ENCODE assay signal across 8 cellular contexts in the genomic region with DNA sequence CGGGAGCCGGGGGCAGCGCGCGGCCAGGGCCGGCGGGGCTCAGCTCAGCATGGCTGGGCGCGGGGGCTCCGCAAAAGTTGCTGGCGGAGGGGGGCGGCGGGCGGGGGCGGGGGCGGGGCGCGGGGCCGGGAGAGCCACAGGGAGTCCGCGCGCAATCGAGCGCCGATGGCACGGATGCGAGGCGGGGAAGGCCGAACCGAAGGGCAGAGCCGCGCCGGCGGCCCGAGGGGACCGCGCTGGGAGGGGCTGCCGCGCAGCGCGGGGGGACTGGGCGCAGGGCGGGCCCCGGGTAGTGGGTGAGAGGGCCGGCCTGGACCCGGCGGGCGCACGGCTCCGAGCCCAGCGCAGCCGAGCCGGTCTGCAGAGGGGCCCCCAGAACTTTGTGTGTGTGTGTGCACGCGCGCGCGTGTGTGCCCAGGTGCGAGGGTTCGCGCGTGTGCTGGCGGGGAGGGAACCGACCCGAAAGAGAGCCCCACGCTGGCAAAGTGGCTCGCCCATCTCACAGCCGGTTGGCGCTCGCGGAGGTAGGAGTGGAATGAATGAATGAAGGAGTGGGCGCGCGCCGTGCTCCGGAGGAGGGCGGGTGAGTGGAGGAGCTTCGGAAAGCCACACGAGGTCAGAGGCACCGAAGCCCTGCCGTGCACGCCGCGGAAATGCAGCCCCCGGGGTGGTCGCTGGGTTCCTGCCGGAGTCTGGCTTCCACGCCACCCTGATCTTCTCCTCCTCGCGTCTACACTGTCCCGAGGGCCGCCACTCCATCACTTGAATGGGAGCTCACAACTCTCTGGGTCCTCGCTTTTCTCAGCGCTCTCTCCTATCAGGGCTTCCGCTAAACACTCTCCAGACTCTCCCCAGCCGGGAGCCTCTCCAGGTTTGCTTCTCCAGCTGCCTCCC. TPM values are rescaled to one million over a fixed set of nuclear protein-coding genes. Genes with fewer than 3 reads are reported as not detected.
A peak's percentile ranks its signal among the peaks of the same experiment; 100 is the strongest.
DNase-seq lines count a peak whose midpoint lies in the region; ATAC-seq and TF ChIP-seq lines count a peak whose summit lies in the region.

HIPK2 (minus strand) TSS at position 51 of the 894 bp plus-strand sequence. CDS start 375 bp downstream, outside the sequence.

- POLR2A ChIA-PET in activated CD8-positive, alpha-beta memory T cell treated with anti-CD3 and anti-CD28 coated beads for 36 hours (lab: Charles Lee): interaction anchor here (0.6 kb wide), 1 partner anchor 108 kb away, joined by 3 read pairs; no protein-coding TSS in a partner anchor

- H3K36me3 Mint-ChIP-seq in effector memory CD8-positive, alpha-beta T cell (ENCODE audit: insufficient read depth): peaks cover 4% of the 10 kb centered on the region
- H3K36me3 Mint-ChIP-seq in memory B cell: no peaks in the 10 kb centered on the region

- H3K4me1 Mint-ChIP-seq in effector memory CD8-positive, alpha-beta T cell (ENCODE audit: low read depth in 2 of 2): peaks cover 27 to 36% of the 10 kb centered on the region in 2 donors
- peaks cover 31% of the 10 kb centered on the region for H3K4me1 Mint-ChIP-seq in memory B cell

- peaks cover 14 to 23% of the 10 kb centered on the region in 2 donors for H3K27me3 Mint-ChIP-seq in effector memory CD8-positive, alpha-beta T cell
- H3K27me3 Mint-ChIP-seq in memory B cell: peaks cover 8% of the 10 kb centered on the region

- peak within 1 kb of the TSS; percentile 98 for H3K27ac Mint-ChIP-seq in effector memory CD8-positive, alpha-beta T cell
- peak within 1 kb of the TSS; percentile 97 for H3K27ac Mint-ChIP-seq in memory B cell

- peak within 1 kb of the TSS; percentile 93 for H3K4me3 ChIP-seq in AG09309 (ENCODE audit: control insufficient read depth, low read depth, low read length)

- CTCF ChIA-PET in activated CD8-positive, alpha-beta memory T cell treated with anti-CD3 and anti-CD28 coated beads for 36 hours (lab: Charles Lee): interaction anchor here (1.2 to 2.2 kb wide), 2 partner anchors 10 to 132 kb away, joined by 4 to 10 read pairs; no protein-coding TSS in a partner anchor

- DNase-seq in AG09309 (ENCODE audit: low read depth) (no peak), NCI-H748 treated with DMSO at 0.1 percent for 48 hours (lab: John Stamatoyannopoulos, UW) (peak; percentile 28), memory B cell (ENCODE audit: low spot score in 2 of 2) (peak; percentile 59 to 76)
- peak; percentile 56 to 67 (median 61) for DNase-seq in effector memory CD8-positive, alpha-beta T cell
- peak; percentile 48 for DNase-seq in stimulated activated CD8-positive, alpha-beta memory T cell treated with anti-CD3 and anti-CD28 coated beads, Interleukin-12 subunit alpha, Interleukin-12 subunit beta, amount 100 ng/mL, for 24 hours (ENCODE audit: extremely low read depth)

- H3K4me3 Mint-ChIP-seq in effector memory CD8-positive, alpha-beta T cell: peak within 1 kb of the TSS; percentile 95 to 99
- H3K4me3 Mint-ChIP-seq in memory B cell: peak within 1 kb of the TSS; percentile 99

- no peak for TF ChIP-seq CTCF in AG09309 (IDR thresholded peaks at IDR 0.05; ENCODE audit: control insufficient read depth, insufficient read depth, low read depth, low read length, missing control alignments)

- H3K9me3 Mint-ChIP-seq in effector memory CD8-positive, alpha-beta T cell: no peaks in the 10 kb centered on the region
- no peaks in the 10 kb centered on the region for H3K9me3 Mint-ChIP-seq in memory B cell

- ATAC-seq in GM18909 (IDR thresholded peaks at IDR 0.05; ENCODE audit: poor library complexity, unreplicated experiment): peak; percentile 68
- ATAC-seq in HG03159 (IDR thresholded peaks at IDR 0.05; ENCODE audit: unreplicated experiment): peak; percentile 68
- peak; percentile 71 for ATAC-seq in effector memory CD8-positive, alpha-beta T cell (replicated peaks)
- peak; percentile 70 for ATAC-seq in memory B cell (ENCODE audit: low read depth)

RNA-seq across cellular contexts. Expression of gene HIPK2, which starts in this region (rescaled TPM):
- 10 to 100 TPM; 18.7 to 19.9 TPM for total RNA-seq in activated CD8-positive, alpha-beta memory T cell treated with anti-CD3 and anti-CD28 coated beads for 36 hours
